ENCODE assay signal across 21 cellular contexts in the genomic region with DNA sequence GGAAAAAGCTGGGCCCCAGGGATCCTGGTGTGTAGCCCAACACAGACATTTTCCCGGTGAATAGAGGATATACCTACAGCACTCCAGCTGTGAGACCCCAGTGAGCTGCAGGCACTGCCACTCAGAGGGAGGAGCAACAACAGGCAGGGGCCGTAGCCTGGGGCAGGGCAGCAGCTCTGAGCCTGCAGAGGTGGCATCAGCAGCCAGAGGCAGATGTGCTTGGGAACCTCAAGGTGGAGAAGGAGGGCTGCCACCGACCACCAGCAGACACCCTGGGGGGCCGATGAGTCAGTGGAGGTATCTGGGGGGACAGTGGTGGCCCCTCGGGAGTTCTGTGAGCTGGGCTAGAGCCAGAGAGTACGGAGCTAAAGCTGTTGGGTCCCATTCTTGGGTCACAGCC.
DNase-seq lines count a peak whose midpoint lies in the region; ATAC-seq and TF ChIP-seq lines count a peak whose summit lies in the region.
"Had no signal": no experiment of that assay in that cellular context is flagged by ENCODE, and none has a peak within 500 bp of the region (broad histone marks: within the 10 kb centered on the region; RNA-seq: fewer than 3 reads in every experiment).

No MANE protein-coding gene starts in this region.

- H3K27me3 ChIP-seq in RWPE2 (ENCODE audit: insufficient read depth, poor library complexity, severe bottlenecking) = no peaks in the 10 kb centered on the region
- H3K27me3 ChIP-seq: BE2C, SJCRH30 had no signal

- DNase-seq in NCI-H748 (lab: John Stamatoyannopoulos, UW; ENCODE audit: unreplicated experiment) (peak; percentile 47), NCI-H748 treated with DMSO at 0.1 percent for 48 hours (lab: John Stamatoyannopoulos, UW) (no peak), NCI-H345 treated with DMSO at 0.1 percent for 48 hours (lab: John Stamatoyannopoulos, UW; ENCODE audit: unreplicated experiment) (peak; percentile 1), RWPE2 (ENCODE audit: low spot score) (no peak), NK-92 (lab: John Stamatoyannopoulos, UW; ENCODE audit: unreplicated experiment) (no peak)
- DNase-seq in stimulated activated CD4-positive, alpha-beta T cell treated with anti-CD3 and anti-CD28 coated beads, Interleukin-12 subunit alpha, Interleukin-12 subunit beta, amount 100 ng/mL, for 4 hours = no peak
- no peak for DNase-seq in activated naive CD4-positive, alpha-beta T cell treated with anti-CD3 and anti-CD28 coated beads, Interleukin-2, amount 10 ng/mL, durations not matched to agents 7 days and 5 days
- DNase-seq: 8988T, ACHN, BE2C, GF-D8, GOT3, HCEC 1CT, NCI-H1048, NCI-H1694, NCI-H2227 treated with DMSO at 0.1 percent for 48 hours, NCI-H510A treated with DMSO at 0.1 percent for 48 hours, NCI-H82, SJCRH30 had no signal

- no peak for TF ChIP-seq CTCF in RWPE2 (IDR thresholded peaks at IDR 0.05; ENCODE audit: poor library complexity, severe bottlenecking)

- H3K9me3 ChIP-seq in RWPE2 (ENCODE audit: severe bottlenecking) = no peaks in the 10 kb centered on the region
- H3K9me3 ChIP-seq: BE2C, SJCRH30 had no signal

- H3K36me3 ChIP-seq in RWPE2 (ENCODE audit: low read depth) = no peaks in the 10 kb centered on the region
- H3K36me3 ChIP-seq: BE2C, SJCRH30 had no signal

- H3K4me3 Mint-ChIP-seq in activated naive CD4-positive, alpha-beta T cell treated with anti-CD3 and anti-CD28 coated beads, Interleukin-2, amount 10 ng/mL, durations not matched to agents 7 days and 5 days = no peak overlapping the region
- H3K4me3 Mint-ChIP-seq: IgD-negative memory B cell had no signal

- ATAC-seq in RWPE2 (ENCODE audit: low read depth) = 0 out of 3 replicates have a peak, but pooled peaks have one; percentile 11
- ATAC-seq: Right ventricle myocardium inferior had no signal

- H3K4me1 ChIP-seq in RWPE2 (ENCODE audit: insufficient read depth, poor library complexity, severe bottlenecking) = no peaks in the 10 kb centered on the region
- H3K4me1 ChIP-seq: BE2C, SJCRH30 had no signal

- peaks cover 9% of the 10 kb centered on the region for H3K27me3 Mint-ChIP-seq in activated naive CD4-positive, alpha-beta T cell treated with anti-CD3 and anti-CD28 coated beads, Interleukin-2, amount 10 ng/mL, durations not matched to agents 7 days and 5 days

- CTCF ChIA-PET in activated naive CD4-positive, alpha-beta T cell treated with anti-CD3 and anti-CD28 coated beads, Interleukin-2, amount 10 ng/mL, durations not matched to agents 7 days and 5 days (lab: Charles Lee) = interaction anchor here (1.0 kb wide), 1 partner anchor 142 kb away, joined by 3 read pairs; no protein-coding TSS in a partner anchor

- no peaks in the 10 kb centered on the region for H3K4me1 Mint-ChIP-seq in activated naive CD4-positive, alpha-beta T cell treated with anti-CD3 and anti-CD28 coated beads, Interleukin-2, amount 10 ng/mL, durations not matched to agents 7 days and 5 days
- H3K4me1 Mint-ChIP-seq: IgD-negative memory B cell had no signal

- no peak overlapping the region for H3K4me3 ChIP-seq in RWPE2 (ENCODE audit: severe bottlenecking)
- H3K4me3 ChIP-seq: SJCRH30 had no signal

- H3K27ac Mint-ChIP-seq in activated naive CD4-positive, alpha-beta T cell treated with anti-CD3 and anti-CD28 coated beads, Interleukin-2, amount 10 ng/mL, durations not matched to agents 7 days and 5 days = no peak overlapping the region
- H3K27ac Mint-ChIP-seq: IgD-negative memory B cell had no signal

- H3K36me3 Mint-ChIP-seq in activated naive CD4-positive, alpha-beta T cell treated with anti-CD3 and anti-CD28 coated beads, Interleukin-2, amount 10 ng/mL, durations not matched to agents 7 days and 5 days = no peaks in the 10 kb centered on the region
- H3K36me3 Mint-ChIP-seq: IgD-negative memory B cell had no signal

- H3K27ac ChIP-seq in RWPE2 (ENCODE audit: poor library complexity, severe bottlenecking) = no peak overlapping the region
- H3K27ac ChIP-seq: SJCRH30 had no signal

- H3K9me3 Mint-ChIP-seq in activated naive CD4-positive, alpha-beta T cell treated with anti-CD3 and anti-CD28 coated beads, Interleukin-2, amount 10 ng/mL, durations not matched to agents 7 days and 5 days = no peaks in the 10 kb centered on the region

Comparison
In these comparisons a context has a peak if more than half of its experiments do, and no peak if none do; other contexts are left out.
1. DNase-seq: peak in NCI-H748 (single experiment) and NCI-H345 treated with DMSO at 0.1 percent for 48 hours (single experiment); none in NCI-H748 treated with DMSO at 0.1 percent for 48 hours (single experiment), RWPE2 (single experiment), stimulated activated CD4-positive, alpha-beta T cell treated with anti-CD3 and anti-CD28 coated beads, Interleukin-12 subunit alpha, Interleukin-12 subunit beta, amount 100 ng/mL, for 4 hours (single experiment), activated naive CD4-positive, alpha-beta T cell treated with anti-CD3 and anti-CD28 coated beads, Interleukin-2, amount 10 ng/mL, durations not matched to agents 7 days and 5 days (single experiment) and NK-92 (single experiment).